7 cellular contexts compared by ENCODE assay signal in the genomic region with DNA sequence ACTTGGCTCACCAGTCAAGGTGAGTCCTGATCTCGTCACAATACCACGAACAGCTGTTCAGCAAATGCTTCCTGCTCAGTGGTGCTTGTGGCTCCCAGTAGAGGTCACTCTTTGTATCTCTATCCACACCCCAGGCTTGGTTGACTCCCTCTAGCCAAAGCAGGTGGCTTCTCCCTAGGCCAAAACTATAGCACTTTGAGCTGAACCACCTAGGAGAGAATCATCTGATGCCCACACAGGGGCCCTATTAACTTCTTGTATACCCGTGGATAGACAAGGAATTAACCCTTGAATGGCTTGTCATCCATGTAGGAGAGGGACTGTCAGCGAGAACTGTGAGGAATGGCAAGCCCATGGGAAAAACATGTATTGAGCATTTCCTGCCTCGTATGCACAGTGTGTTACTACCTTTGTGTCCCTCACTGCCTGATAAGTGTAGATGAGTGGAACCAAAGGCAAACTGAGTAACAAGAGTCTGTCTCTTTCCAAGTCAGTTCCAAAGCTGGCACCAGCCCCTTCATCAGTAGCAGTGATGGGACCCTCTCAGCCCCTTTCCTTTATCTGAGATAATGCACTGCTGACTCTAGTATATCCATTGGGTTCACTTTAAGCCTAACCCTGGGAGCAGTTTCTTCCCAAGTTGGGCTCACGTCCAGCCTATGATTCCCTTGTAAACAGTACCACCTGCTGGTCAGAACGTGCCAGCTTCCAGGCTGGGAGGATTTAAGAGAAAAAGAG. TPM values are rescaled to one million over a fixed set of nuclear protein-coding genes. Genes with fewer than 3 reads are reported as not detected.
DNase-seq lines count a peak whose midpoint lies in the region; ATAC-seq and TF ChIP-seq lines count a peak whose summit lies in the region.

No MANE protein-coding gene starts in this region.

- peaks cover 30% of the 10 kb centered on the region for H3K36me3 ChIP-seq in effector memory CD4-positive, alpha-beta T cell (ENCODE audit: control insufficient read depth, insufficient read depth, low read length)

- intact Hi-C loops in activated CD4-positive, alpha-beta memory T cell treated with anti-CD3 and anti-CD28 coated beads for 36 hours (cut with micrococcal nuclease) = loop anchor here (1.0 to 10.0 kb wide), 5 partner anchors 45 to 207 kb away; a partner anchor contains a TSS

- peak; percentile 76 for TF ChIP-seq CTCF in GM12872 (IDR thresholded peaks at IDR 0.05; ENCODE audit: insufficient read depth, low read depth, low read length)

- no peaks in the 10 kb centered on the region for H3K27me3 ChIP-seq in effector memory CD4-positive, alpha-beta T cell (replicated peaks; ENCODE audit: control insufficient read depth, insufficient read depth, low read length, poor library complexity, severe bottlenecking)

- H3K27ac ChIP-seq in effector memory CD4-positive, alpha-beta T cell (ENCODE audit: insufficient read depth, low read length, poor library complexity, severe bottlenecking) = no peak overlapping the region

- ATAC-seq in HG03432 (IDR thresholded peaks at IDR 0.05; ENCODE audit: unreplicated experiment) = peak; percentile 74

- H3K4me3 Mint-ChIP-seq in activated CD4-positive, alpha-beta memory T cell treated with anti-CD3 and anti-CD28 coated beads for 36 hours = no peak overlapping the region

- peaks cover 38% of the 10 kb centered on the region for H3K4me1 Mint-ChIP-seq in activated CD4-positive, alpha-beta memory T cell treated with anti-CD3 and anti-CD28 coated beads for 36 hours (ENCODE audit: low read depth)

- H3K4me1 ChIP-seq in effector memory CD4-positive, alpha-beta T cell (ENCODE audit: control insufficient read depth, insufficient read depth, low read length, poor library complexity, severe bottlenecking) = peaks cover 7% of the 10 kb centered on the region

- no peak overlapping the region for H3K27ac Mint-ChIP-seq in activated CD4-positive, alpha-beta memory T cell treated with anti-CD3 and anti-CD28 coated beads for 36 hours

- CTCF ChIA-PET in activated CD4-positive, alpha-beta memory T cell treated with anti-CD3 and anti-CD28 coated beads for 36 hours (lab: Charles Lee) = interaction anchor here (0.6 to 4.0 kb wide), 39 partner anchors 9 to 277 kb away, joined by 3 to 49 read pairs (median 5); a partner anchor contains a TSS

- no peak overlapping the region for H3K4me3 ChIP-seq in effector memory CD4-positive, alpha-beta T cell (ENCODE audit: insufficient read depth, low read depth, low read length, poor library complexity, severe bottlenecking)

- no peaks in the 10 kb centered on the region for H3K9me3 ChIP-seq in effector memory CD4-positive, alpha-beta T cell (ENCODE audit: control insufficient read depth, low read length)

- no peaks in the 10 kb centered on the region for H3K9me3 Mint-ChIP-seq in activated CD4-positive, alpha-beta memory T cell treated with anti-CD3 and anti-CD28 coated beads for 36 hours

- POLR2A ChIA-PET in activated CD4-positive, alpha-beta memory T cell treated with anti-CD3 and anti-CD28 coated beads for 36 hours (lab: Charles Lee) = interaction anchor here (0.6 to 1.6 kb wide), 2 partner anchors 21 to 76 kb away, joined by 4 read pairs; a partner anchor contains a TSS

- peaks cover 3% of the 10 kb centered on the region for H3K36me3 Mint-ChIP-seq in activated CD4-positive, alpha-beta memory T cell treated with anti-CD3 and anti-CD28 coated beads for 36 hours

- DNase-seq in NCI-H526 (lab: John Stamatoyannopoulos, UW) (peak; percentile 77 to 88), medulla oblongata (ENCODE audit: extremely low spot score) (peak; percentile 96)
- peak; percentile 71 for DNase-seq in activated CD4-positive, alpha-beta memory T cell treated with anti-CD3 and anti-CD28 coated beads for 36 hours
- peak; percentile 18 to 38 (median 23) for DNase-seq in effector memory CD4-positive, alpha-beta T cell
- peak; percentile 11 to 19 for DNase-seq in stimulated activated CD8-positive, alpha-beta memory T cell treated with anti-CD3 and anti-CD28 coated beads, Interleukin-2, amount 100 ng/mL, for 1 hour (ENCODE audit: low read depth in 2 of 2)

- no peaks in the 10 kb centered on the region for H3K27me3 Mint-ChIP-seq in activated CD4-positive, alpha-beta memory T cell treated with anti-CD3 and anti-CD28 coated beads for 36 hours

RNA-seq across cellular contexts. Expression of a gene that starts 42.5 kb away (rescaled TPM):
- 100 to 1,000 TPM; 151 to 155 TPM for total RNA-seq in activated CD4-positive, alpha-beta memory T cell treated with anti-CD3 and anti-CD28 coated beads for 36 hours

Comparison
In these comparisons a context has a peak if more than half of its experiments do, and no peak if none do; other contexts are left out.
1. DNase-seq: peak in every context shown above with its lines; median percentile 96 in medulla oblongata; 82 in NCI-H526; 71 in activated CD4-positive, alpha-beta memory T cell treated with anti-CD3 and anti-CD28 coated beads for 36 hours; 23 in effector memory CD4-positive, alpha-beta T cell; 15 in stimulated activated CD8-positive, alpha-beta memory T cell treated with anti-CD3 and anti-CD28 coated beads, Interleukin-2, amount 100 ng/mL, for 1 hour.